In genomic region chr6:158300306-158301143, GRCh38 we compare ENCODE assay signal across 8 cellular contexts. TPM values are rescaled to one million over a fixed set of nuclear protein-coding genes. Genes with fewer than 3 reads are reported as not detected.
A peak's percentile ranks its signal among the peaks of the same experiment; 100 is the strongest.
DNase-seq lines count a peak whose midpoint lies in the region; ATAC-seq and TF ChIP-seq lines count a peak whose summit lies in the region.
"Not testable (repeated sequence)": the region's sequence is repeated elsewhere in the genome, so short reads cannot be mapped to it uniquely, and the experiment has no call there.

No MANE protein-coding gene starts in this region.

- H3K4me3 Mint-ChIP-seq in glutamatergic neuron (ENCODE audit: unreplicated experiment): not testable (repeated sequence)

- peaks cover 17% of the 10 kb centered on the region for H3K9me3 Mint-ChIP-seq in glutamatergic neuron (ENCODE audit: unreplicated experiment)

- H3K4me1 Mint-ChIP-seq in glutamatergic neuron (ENCODE audit: low read depth, unreplicated experiment): peaks cover 44% of the 10 kb centered on the region

- peaks cover 40% of the 10 kb centered on the region for H3K36me3 Mint-ChIP-seq in glutamatergic neuron (ENCODE audit: unreplicated experiment)

- not testable (repeated sequence) for H3K27me3 ChIP-seq in BE2C

- TF ChIP-seq CTCF in BE2C (IDR thresholded peaks at IDR 0.05; ENCODE audit: low read depth, low read length); glutamatergic neuron (IDR thresholded peaks at IDR 0.05; ENCODE audit: partially characterized antibody, unreplicated experiment): not testable (repeated sequence)

- H3K4me1 ChIP-seq in BE2C: peaks cover 12% of the 10 kb centered on the region

- DNase-seq in BE2C (peak; percentile 20), HCEC 1CT (peak; percentile 11), NCI-H146 (lab: John Stamatoyannopoulos, UW) (peak; percentile 59), NCI-H446 treated with DMSO at 0.1 percent for 48 hours (lab: John Stamatoyannopoulos, UW) (peak; percentile 79), dermis blood vessel endothelial cell (peak; percentile 94), renal cortical epithelial cell (ENCODE audit: low read depth) (peak; percentile 92)
- not testable (repeated sequence) for DNase-seq in glutamatergic neuron

- peak overlapping the region; percentile 53 for H3K27ac Mint-ChIP-seq in glutamatergic neuron (ENCODE audit: unreplicated experiment)

- ATAC-seq in SK-N-SH treated with all-trans-retinoic acid at 6 μM for 48 hours: not testable (repeated sequence)

- not testable (repeated sequence) for H3K36me3 ChIP-seq in BE2C

- not testable (repeated sequence) for H3K27me3 Mint-ChIP-seq in glutamatergic neuron (ENCODE audit: unreplicated experiment)

- H3K9me3 ChIP-seq in BE2C: not testable (repeated sequence)

- not testable (repeated sequence) for H3K4me3 ChIP-seq in BE2C (ENCODE audit: low read depth, low read length)

TF ChIP-seq in SK-N-SH treated with all-trans-retinoic acid at 6 μM for 48 hours, 23 proteins besides CTCF, POLR2A, EP300 and RAD21:
- TF ChIP-seq ISL1 (CRISPR knock-in tag; IDR thresholded peaks at IDR 0.05): peak; percentile 26; the same call in 1 of the 2 replicates

RNA-seq across cellular contexts. Expression of gene TULP4, which starts 11.7 kb away (rescaled TPM):
- 12.3 TPM for polyA plus RNA-seq in BE2C (2012; ENCODE audit: insufficient read depth, insufficient read length, low read depth)
- 75.5 and 134 TPM in 2 replicates for total RNA-seq in dermis blood vessel endothelial cell
- total RNA-seq in glutamatergic neuron (ENCODE audit: unreplicated experiment): 406 TPM
- 109 and 141 TPM in 2 replicates for total RNA-seq in renal cortical epithelial cell
